In genomic region chr9:114924327-114924726, GRCh38 we compare ENCODE assay signal across 20 cellular contexts. TPM values are rescaled to one million over a fixed set of nuclear protein-coding genes. Genes with fewer than 3 reads are reported as not detected.
DNase-seq lines count a peak whose midpoint lies in the region; ATAC-seq and TF ChIP-seq lines count a peak whose summit lies in the region.
"Had no signal": no experiment of that assay in that cellular context is flagged by ENCODE, and none has a peak within 500 bp of the region (broad histone marks: within the 10 kb centered on the region; RNA-seq: fewer than 3 reads in every experiment).

No MANE protein-coding gene starts in this region.

- H3K4me1 ChIP-seq in CD8-positive, alpha-beta memory T cell (ENCODE audit: insufficient read depth, low read length) = peaks cover 78% of the 10 kb centered on the region
- H3K4me1 ChIP-seq: psoas muscle had no signal

- no peaks in the 10 kb centered on the region for H3K9me3 ChIP-seq in CD8-positive, alpha-beta memory T cell (ENCODE audit: low read length)
- H3K9me3 ChIP-seq: mucosa of descending colon, psoas muscle had no signal

- H3K9me3 Mint-ChIP-seq in activated CD8-positive, alpha-beta T cell treated with anti-CD3 and anti-CD28 coated beads for 36 hours = no peaks in the 10 kb centered on the region
- no peaks in the 10 kb centered on the region for H3K9me3 Mint-ChIP-seq in activated CD8-positive, alpha-beta T cell treated with anti-CD3 and anti-CD28 coated beads, Interleukin-2, amount 10 ng/mL, durations not matched to agents 7 days and 5 days (ENCODE audit: insufficient read depth)
- no peaks in the 10 kb centered on the region for H3K9me3 Mint-ChIP-seq in CD8-positive, alpha-beta memory T cell
- no peaks in the 10 kb centered on the region for H3K9me3 Mint-ChIP-seq in activated B cell treated with CpG ODN at 0.5 μM for 24 hours
- H3K9me3 Mint-ChIP-seq in naive thymus-derived CD8-positive, alpha-beta T cell = no peaks in the 10 kb centered on the region
- H3K9me3 Mint-ChIP-seq: immature natural killer cell had no signal

- H3K27me3 Mint-ChIP-seq in activated CD8-positive, alpha-beta T cell treated with anti-CD3 and anti-CD28 coated beads for 36 hours = no peaks in the 10 kb centered on the region
- H3K27me3 Mint-ChIP-seq in activated CD8-positive, alpha-beta T cell treated with anti-CD3 and anti-CD28 coated beads, Interleukin-2, amount 10 ng/mL, durations not matched to agents 7 days and 5 days (ENCODE audit: low read depth) = no peaks in the 10 kb centered on the region
- H3K27me3 Mint-ChIP-seq in CD8-positive, alpha-beta memory T cell = no peaks in the 10 kb centered on the region
- peaks cover 24% of the 10 kb centered on the region for H3K27me3 Mint-ChIP-seq in activated B cell treated with CpG ODN at 0.5 μM for 24 hours
- no peaks in the 10 kb centered on the region for H3K27me3 Mint-ChIP-seq in naive thymus-derived CD8-positive, alpha-beta T cell

- peak overlapping the region; percentile 63 for H3K27ac Mint-ChIP-seq in activated CD8-positive, alpha-beta T cell treated with anti-CD3 and anti-CD28 coated beads for 36 hours
- no peak overlapping the region for H3K27ac Mint-ChIP-seq in activated CD8-positive, alpha-beta T cell treated with anti-CD3 and anti-CD28 coated beads, Interleukin-2, amount 10 ng/mL, durations not matched to agents 7 days and 5 days
- H3K27ac Mint-ChIP-seq in CD8-positive, alpha-beta memory T cell = peak overlapping the region in 5 of 8 donors; percentile 34 to 85 (median 58)
- no peak overlapping the region for H3K27ac Mint-ChIP-seq in activated B cell treated with CpG ODN at 0.5 μM for 24 hours
- H3K27ac Mint-ChIP-seq in naive thymus-derived CD8-positive, alpha-beta T cell = peak overlapping the region in 7 of 10 donors; percentile 25 to 73 (median 48)

- no peaks in the 10 kb centered on the region for H3K36me3 ChIP-seq in CD8-positive, alpha-beta memory T cell (ENCODE audit: insufficient read depth, low read length)

- CTCF ChIA-PET in activated CD8-positive, alpha-beta T cell treated with anti-CD3 and anti-CD28 coated beads for 36 hours (lab: Charles Lee) = interaction anchor here (0.6 to 2.3 kb wide), 6 partner anchors 45 to 244 kb away, joined by 3 to 11 read pairs (median 3); no protein-coding TSS in a partner anchor
- CTCF ChIA-PET in activated CD8-positive, alpha-beta T cell treated with anti-CD3 and anti-CD28 coated beads, Interleukin-2, amount 10 ng/mL, durations not matched to agents 7 days and 5 days (lab: Charles Lee) = interaction anchor here (1.0 to 4.0 kb wide), 9 partner anchors 10 to 244 kb away, joined by 3 to 17 read pairs (median 5); no protein-coding TSS in a partner anchor
- CTCF ChIA-PET in CD8-positive, alpha-beta memory T cell (lab: Charles Lee) = interaction anchor here (0.7 to 2.5 kb wide), 6 partner anchors 7 to 243 kb away, joined by 3 to 7 read pairs (median 4); partner anchors contain the start of gene TEX48
- CTCF ChIA-PET in activated B cell treated with CpG ODN at 0.5 μM for 24 hours (lab: Charles Lee) = interaction anchor here (0.7 kb wide), 1 partner anchor 15 kb away, joined by 3 read pairs; no protein-coding TSS in a partner anchor

- ATAC-seq in activated CD8-positive, alpha-beta T cell treated with anti-CD3 and anti-CD28 coated beads for 36 hours = no peak
- ATAC-seq in activated CD8-positive, alpha-beta T cell treated with anti-CD3 and anti-CD28 coated beads, Interleukin-2, amount 10 ng/mL, durations not matched to agents 7 days and 5 days = no peak
- ATAC-seq in activated B cell treated with CpG ODN at 0.5 μM for 24 hours (ENCODE audit: low read depth) (peak; percentile 56), HG03139 (IDR thresholded peaks at IDR 0.05; ENCODE audit: unreplicated experiment) (no peak)
- no peak for ATAC-seq in naive thymus-derived CD8-positive, alpha-beta T cell
- ATAC-seq: left ventricle myocardium superior, mucosa of descending colon, psoas muscle had no signal

- TF ChIP-seq CTCF in activated CD8-positive, alpha-beta T cell treated with anti-CD3 and anti-CD28 coated beads for 36 hours (IDR thresholded peaks at IDR 0.05) = no peak
- TF ChIP-seq CTCF in activated B cell treated with CpG ODN at 0.5 μM for 24 hours (IDR thresholded peaks at IDR 0.05) = no peak

- no peak for DNase-seq in activated CD8-positive, alpha-beta T cell treated with anti-CD3 and anti-CD28 coated beads for 36 hours
- DNase-seq in activated CD8-positive, alpha-beta T cell treated with anti-CD3 and anti-CD28 coated beads, Interleukin-2, amount 10 ng/mL, durations not matched to agents 7 days and 5 days = no peak
- DNase-seq in CD8-positive, alpha-beta memory T cell = no peak
- DNase-seq in activated B cell treated with CpG ODN at 0.5 μM for 24 hours (no peak), middle frontal gyrus (ENCODE audit: extremely low spot score, low spot score) (no peak)
- DNase-seq in naive thymus-derived CD8-positive, alpha-beta T cell = no peak
- DNase-seq in stimulated activated CD4-positive, alpha-beta T cell treated with anti-CD3 and anti-CD28 coated beads, Interleukin-4, amount 100 ng/mL, for 4 hours = no peak
- DNase-seq: activated CD4-positive, alpha-beta T cell treated with anti-CD3 and anti-CD28 coated beads, Interleukin-2, amount 50 U/mL, for 4 hours; C1 segment of cervical spinal cord; GDM1; immature natural killer cell; left ventricle myocardium superior; mucosa of descending colon; NCI-H1436 treated with DMSO at 0.1 percent for 48 hours; NCI-H524 treated with DMSO at 0.1 percent for 48 hours; psoas muscle had no signal

- H3K27ac ChIP-seq in CD8-positive, alpha-beta memory T cell (ENCODE audit: low read depth, low read length) = no peak overlapping the region
- H3K27ac ChIP-seq: epithelial cell of prostate, psoas muscle, skin epidermis had no signal

- intact Hi-C loops in activated CD8-positive, alpha-beta T cell treated with anti-CD3 and anti-CD28 coated beads for 36 hours (cut with micrococcal nuclease) = no loop called here
- intact Hi-C loops in activated B cell treated with CpG ODN at 0.5 μM for 24 hours (cut with micrococcal nuclease) = no loop called here

- no peak overlapping the region for H3K4me3 ChIP-seq in CD8-positive, alpha-beta memory T cell (ENCODE audit: low read length)
- H3K4me3 ChIP-seq: mucosa of descending colon, psoas muscle, skin epidermis had no signal

- H3K4me3 Mint-ChIP-seq in activated CD8-positive, alpha-beta T cell treated with anti-CD3 and anti-CD28 coated beads for 36 hours = peak overlapping the region; percentile 13
- no peak overlapping the region for H3K4me3 Mint-ChIP-seq in activated CD8-positive, alpha-beta T cell treated with anti-CD3 and anti-CD28 coated beads, Interleukin-2, amount 10 ng/mL, durations not matched to agents 7 days and 5 days
- H3K4me3 Mint-ChIP-seq in CD8-positive, alpha-beta memory T cell = peak overlapping the region; percentile 24 to 66 (median 50)
- H3K4me3 Mint-ChIP-seq in activated B cell treated with CpG ODN at 0.5 μM for 24 hours = no peak overlapping the region
- H3K4me3 Mint-ChIP-seq in naive thymus-derived CD8-positive, alpha-beta T cell = peak overlapping the region in 7 of 10 donors; percentile 8 to 69 (median 44)

- peaks cover 76% of the 10 kb centered on the region for H3K4me1 Mint-ChIP-seq in activated CD8-positive, alpha-beta T cell treated with anti-CD3 and anti-CD28 coated beads for 36 hours (ENCODE audit: low read depth)
- H3K4me1 Mint-ChIP-seq in activated CD8-positive, alpha-beta T cell treated with anti-CD3 and anti-CD28 coated beads, Interleukin-2, amount 10 ng/mL, durations not matched to agents 7 days and 5 days (ENCODE audit: low read depth) = peaks cover 80% of the 10 kb centered on the region
- H3K4me1 Mint-ChIP-seq in CD8-positive, alpha-beta memory T cell = peaks cover 79 to 97% (median 90%) of the 10 kb centered on the region in 3 donors
- peaks cover 54% of the 10 kb centered on the region for H3K4me1 Mint-ChIP-seq in activated B cell treated with CpG ODN at 0.5 μM for 24 hours
- H3K4me1 Mint-ChIP-seq in naive thymus-derived CD8-positive, alpha-beta T cell = peaks cover 48 to 91% (median 81%) of the 10 kb centered on the region in 4 donors

- peaks cover 57% of the 10 kb centered on the region for H3K36me3 Mint-ChIP-seq in activated CD8-positive, alpha-beta T cell treated with anti-CD3 and anti-CD28 coated beads for 36 hours (ENCODE audit: low read depth)
- peaks cover 86% of the 10 kb centered on the region for H3K36me3 Mint-ChIP-seq in activated CD8-positive, alpha-beta T cell treated with anti-CD3 and anti-CD28 coated beads, Interleukin-2, amount 10 ng/mL, durations not matched to agents 7 days and 5 days (ENCODE audit: low read depth)
- peaks cover 9 to 53% (median 16%) of the 10 kb centered on the region in 3 donors for H3K36me3 Mint-ChIP-seq in CD8-positive, alpha-beta memory T cell
- H3K36me3 Mint-ChIP-seq in activated B cell treated with CpG ODN at 0.5 μM for 24 hours (ENCODE audit: low read depth) = no peaks in the 10 kb centered on the region
- H3K36me3 Mint-ChIP-seq in naive thymus-derived CD8-positive, alpha-beta T cell = peaks cover 0 to 40% (median 18%) of the 10 kb centered on the region in 3 donors

- POLR2A ChIA-PET in activated CD8-positive, alpha-beta T cell treated with anti-CD3 and anti-CD28 coated beads for 36 hours (lab: Charles Lee) = interaction anchor here (1.1 to 2.2 kb wide), 2 partner anchors 23 to 82 kb away, joined by 3 to 7 read pairs; no protein-coding TSS in a partner anchor
- POLR2A ChIA-PET in activated CD8-positive, alpha-beta T cell treated with anti-CD3 and anti-CD28 coated beads, Interleukin-2, amount 10 ng/mL, durations not matched to agents 7 days and 5 days (lab: Charles Lee) = no interaction called here
- POLR2A ChIA-PET in CD8-positive, alpha-beta memory T cell (lab: Charles Lee) = no interaction called here
- POLR2A ChIA-PET in activated B cell treated with CpG ODN at 0.5 μM for 24 hours (lab: Charles Lee) = interaction anchor here (1.2 kb wide), 1 partner anchor 26 kb away, joined by 3 read pairs; no protein-coding TSS in a partner anchor
- POLR2A ChIA-PET in naive thymus-derived CD8-positive, alpha-beta T cell (lab: Charles Lee) = no interaction called here

- no peaks in the 10 kb centered on the region for H3K27me3 ChIP-seq in CD8-positive, alpha-beta memory T cell (ENCODE audit: insufficient read depth, low read length, poor library complexity, severe bottlenecking)

RNA-seq across cellular contexts. Expression of gene TNFSF8, which starts 6.1 kb away (rescaled TPM):
- 10 to 100 TPM; 21.7 to 23.9 TPM for total RNA-seq in activated CD8-positive, alpha-beta T cell treated with anti-CD3 and anti-CD28 coated beads for 36 hours
- total RNA-seq in activated CD8-positive, alpha-beta T cell treated with anti-CD3 and anti-CD28 coated beads, Interleukin-2, amount 10 ng/mL, durations not matched to agents 7 days and 5 days = 10 to 100 TPM; 52.6 to 55.3 TPM
- total RNA-seq in CD8-positive, alpha-beta memory T cell = 10 to 100 TPM; 72.6 to 73.2 TPM
- polyA plus RNA-seq in CD8-positive, alpha-beta memory T cell = 83.6 TPM
- 0.69 and 1.0 TPM in 2 replicates for total RNA-seq in activated B cell treated with CpG ODN at 0.5 μM for 24 hours
- total RNA-seq in naive thymus-derived CD8-positive, alpha-beta T cell = 10 to 100 TPM; 15.9 to 21.3 TPM
- 10 to 100 TPM; 38.4 to 81.3 (median 69.8) TPM for polyA plus RNA-seq in naive thymus-derived CD8-positive, alpha-beta T cell
- total RNA-seq: fibroblast of villous mesenchyme had no signal

Comparison
In these comparisons a context has a peak if more than half of its experiments do, and no peak if none do; other contexts are left out.
1. H3K27ac Mint-ChIP-seq: peak in activated CD8-positive, alpha-beta T cell treated with anti-CD3 and anti-CD28 coated beads for 36 hours (single experiment), CD8-positive, alpha-beta memory T cell (5 of 8) and naive thymus-derived CD8-positive, alpha-beta T cell (7 of 10); none in activated CD8-positive, alpha-beta T cell treated with anti-CD3 and anti-CD28 coated beads, Interleukin-2, amount 10 ng/mL, durations not matched to agents 7 days and 5 days (single experiment) and activated B cell treated with CpG ODN at 0.5 μM for 24 hours (single experiment).
2. H3K4me3 Mint-ChIP-seq: peak in activated CD8-positive, alpha-beta T cell treated with anti-CD3 and anti-CD28 coated beads for 36 hours (single experiment), CD8-positive, alpha-beta memory T cell (7 of 7) and naive thymus-derived CD8-positive, alpha-beta T cell (7 of 10); none in activated CD8-positive, alpha-beta T cell treated with anti-CD3 and anti-CD28 coated beads, Interleukin-2, amount 10 ng/mL, durations not matched to agents 7 days and 5 days (single experiment) and activated B cell treated with CpG ODN at 0.5 μM for 24 hours (single experiment).
3. POLR2A ChIA-PET loops: an anchor here in activated CD8-positive, alpha-beta T cell treated with anti-CD3 and anti-CD28 coated beads for 36 hours (1.1 to 2.2 kb wide) and activated B cell treated with CpG ODN at 0.5 μM for 24 hours (1.2 kb wide); none called in activated CD8-positive, alpha-beta T cell treated with anti-CD3 and anti-CD28 coated beads, Interleukin-2, amount 10 ng/mL, durations not matched to agents 7 days and 5 days, CD8-positive, alpha-beta memory T cell and naive thymus-derived CD8-positive, alpha-beta T cell.